In the genomic region with DNA sequence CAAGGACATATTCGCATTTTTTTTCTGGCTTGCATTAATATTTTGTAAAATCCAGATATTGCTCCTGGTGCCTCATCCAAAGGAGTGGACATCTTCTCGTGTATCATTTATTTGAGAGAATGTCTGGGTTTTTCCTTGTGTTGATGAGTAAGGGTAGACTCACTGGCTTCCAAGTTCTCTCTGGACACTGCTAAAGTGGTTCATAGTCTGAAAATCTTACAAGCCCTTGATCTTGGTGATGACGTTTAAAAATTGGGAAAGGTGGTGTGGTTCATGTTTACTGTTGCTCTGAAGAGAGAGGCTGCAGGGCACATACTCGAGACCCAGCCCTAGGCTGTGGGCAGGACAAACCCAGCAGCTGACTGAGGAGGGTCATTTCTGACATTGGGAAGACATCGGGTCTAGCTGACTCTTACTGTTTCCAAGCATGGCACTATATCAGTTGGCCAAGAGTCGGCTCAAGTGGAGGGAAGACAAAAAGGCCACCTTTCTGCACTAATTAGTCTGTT, we compare ENCODE assay signal across 2 cellular contexts.
TF ChIP-seq lines count a peak whose summit lies in the region.

No MANE protein-coding gene starts in this region.

TF ChIP-seq in K562, 482 proteins besides CTCF, POLR2A, EP300 and RAD21 (continues in another document):
- TF ChIP-seq, protein P1, sequence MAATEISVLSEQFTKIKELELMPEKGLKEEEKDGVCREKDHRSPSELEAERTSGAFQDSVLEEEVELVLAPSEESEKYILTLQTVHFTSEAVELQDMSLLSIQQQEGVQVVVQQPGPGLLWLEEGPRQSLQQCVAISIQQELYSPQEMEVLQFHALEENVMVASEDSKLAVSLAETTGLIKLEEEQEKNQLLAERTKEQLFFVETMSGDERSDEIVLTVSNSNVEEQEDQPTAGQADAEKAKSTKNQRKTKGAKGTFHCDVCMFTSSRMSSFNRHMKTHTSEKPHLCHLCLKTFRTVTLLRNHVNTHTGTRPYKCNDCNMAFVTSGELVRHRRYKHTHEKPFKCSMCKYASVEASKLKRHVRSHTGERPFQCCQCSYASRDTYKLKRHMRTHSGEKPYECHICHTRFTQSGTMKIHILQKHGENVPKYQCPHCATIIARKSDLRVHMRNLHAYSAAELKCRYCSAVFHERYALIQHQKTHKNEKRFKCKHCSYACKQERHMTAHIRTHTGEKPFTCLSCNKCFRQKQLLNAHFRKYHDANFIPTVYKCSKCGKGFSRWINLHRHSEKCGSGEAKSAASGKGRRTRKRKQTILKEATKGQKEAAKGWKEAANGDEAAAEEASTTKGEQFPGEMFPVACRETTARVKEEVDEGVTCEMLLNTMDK (IDR thresholded peaks at IDR 0.05; ENCODE audit: borderline replicate concordance, insufficient read depth, low read depth, low read length, poor library complexity, severe bottlenecking): no peak
- TF ChIP-seq, protein P2, sequence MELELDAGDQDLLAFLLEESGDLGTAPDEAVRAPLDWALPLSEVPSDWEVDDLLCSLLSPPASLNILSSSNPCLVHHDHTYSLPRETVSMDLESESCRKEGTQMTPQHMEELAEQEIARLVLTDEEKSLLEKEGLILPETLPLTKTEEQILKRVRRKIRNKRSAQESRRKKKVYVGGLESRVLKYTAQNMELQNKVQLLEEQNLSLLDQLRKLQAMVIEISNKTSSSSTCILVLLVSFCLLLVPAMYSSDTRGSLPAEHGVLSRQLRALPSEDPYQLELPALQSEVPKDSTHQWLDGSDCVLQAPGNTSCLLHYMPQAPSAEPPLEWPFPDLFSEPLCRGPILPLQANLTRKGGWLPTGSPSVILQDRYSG (tag; conservative IDR thresholded peaks at IDR 0.05; ENCODE audit: low read depth): no peak
- TF ChIP-seq, protein P3, sequence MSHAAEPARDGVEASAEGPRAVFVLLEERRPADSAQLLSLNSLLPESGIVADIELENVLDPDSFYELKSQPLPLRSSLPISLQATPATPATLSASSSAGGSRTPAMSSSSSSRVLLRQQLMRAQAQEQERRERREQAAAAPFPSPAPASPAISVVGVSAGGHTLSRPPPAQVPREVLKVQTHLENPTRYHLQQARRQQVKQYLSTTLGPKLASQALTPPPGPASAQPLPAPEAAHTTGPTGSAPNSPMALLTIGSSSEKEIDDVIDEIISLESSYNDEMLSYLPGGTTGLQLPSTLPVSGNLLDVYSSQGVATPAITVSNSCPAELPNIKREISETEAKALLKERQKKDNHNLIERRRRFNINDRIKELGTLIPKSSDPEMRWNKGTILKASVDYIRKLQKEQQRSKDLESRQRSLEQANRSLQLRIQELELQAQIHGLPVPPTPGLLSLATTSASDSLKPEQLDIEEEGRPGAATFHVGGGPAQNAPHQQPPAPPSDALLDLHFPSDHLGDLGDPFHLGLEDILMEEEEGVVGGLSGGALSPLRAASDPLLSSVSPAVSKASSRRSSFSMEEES (CRISPR knock-in tag; IDR thresholded peaks at IDR 0.05): no peak
- no peak for TF ChIP-seq MTA2 (IDR thresholded peaks at IDR 0.05; ENCODE audit: low read depth)
- TF ChIP-seq, protein P4, sequence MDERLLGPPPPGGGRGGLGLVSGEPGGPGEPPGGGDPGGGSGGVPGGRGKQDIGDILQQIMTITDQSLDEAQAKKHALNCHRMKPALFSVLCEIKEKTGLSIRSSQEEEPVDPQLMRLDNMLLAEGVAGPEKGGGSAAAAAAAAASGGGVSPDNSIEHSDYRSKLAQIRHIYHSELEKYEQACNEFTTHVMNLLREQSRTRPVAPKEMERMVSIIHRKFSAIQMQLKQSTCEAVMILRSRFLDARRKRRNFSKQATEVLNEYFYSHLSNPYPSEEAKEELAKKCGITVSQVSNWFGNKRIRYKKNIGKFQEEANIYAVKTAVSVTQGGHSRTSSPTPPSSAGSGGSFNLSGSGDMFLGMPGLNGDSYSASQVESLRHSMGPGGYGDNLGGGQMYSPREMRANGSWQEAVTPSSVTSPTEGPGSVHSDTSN (CRISPR knock-in tag; IDR thresholded peaks at IDR 0.05; ENCODE audit: low read depth): no peak
- TF ChIP-seq, protein P4 (tag; conservative IDR thresholded peaks at IDR 0.05; ENCODE audit: low read depth): no peak
- no peak for TF ChIP-seq BRD4 (IDR thresholded peaks at IDR 0.05)
- TF ChIP-seq KLF10 (CRISPR knock-in tag; IDR thresholded peaks at IDR 0.05): no peak
- no peak for TF ChIP-seq JUND (IDR thresholded peaks at IDR 0.05; ENCODE audit: borderline replicate concordance, low read depth, low read length)
- TF ChIP-seq JUND (tag; IDR thresholded peaks at IDR 0.05; ENCODE audit: borderline replicate concordance, low read depth, low read length): no peak
- TF ChIP-seq NR2C2 (CRISPR knock-in tag; IDR thresholded peaks at IDR 0.05): no peak
- TF ChIP-seq NR2C2 (tag; IDR thresholded peaks at IDR 0.05): no peak
- TF ChIP-seq, protein P5, sequence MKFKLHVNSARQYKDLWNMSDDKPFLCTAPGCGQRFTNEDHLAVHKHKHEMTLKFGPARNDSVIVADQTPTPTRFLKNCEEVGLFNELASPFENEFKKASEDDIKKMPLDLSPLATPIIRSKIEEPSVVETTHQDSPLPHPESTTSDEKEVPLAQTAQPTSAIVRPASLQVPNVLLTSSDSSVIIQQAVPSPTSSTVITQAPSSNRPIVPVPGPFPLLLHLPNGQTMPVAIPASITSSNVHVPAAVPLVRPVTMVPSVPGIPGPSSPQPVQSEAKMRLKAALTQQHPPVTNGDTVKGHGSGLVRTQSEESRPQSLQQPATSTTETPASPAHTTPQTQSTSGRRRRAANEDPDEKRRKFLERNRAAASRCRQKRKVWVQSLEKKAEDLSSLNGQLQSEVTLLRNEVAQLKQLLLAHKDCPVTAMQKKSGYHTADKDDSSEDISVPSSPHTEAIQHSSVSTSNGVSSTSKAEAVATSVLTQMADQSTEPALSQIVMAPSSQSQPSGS (CRISPR knock-in tag; IDR thresholded peaks at IDR 0.05): no peak
- TF ChIP-seq CBFB (CRISPR knock-in tag; IDR thresholded peaks at IDR 0.05): no peak
- TF ChIP-seq, protein P6, sequence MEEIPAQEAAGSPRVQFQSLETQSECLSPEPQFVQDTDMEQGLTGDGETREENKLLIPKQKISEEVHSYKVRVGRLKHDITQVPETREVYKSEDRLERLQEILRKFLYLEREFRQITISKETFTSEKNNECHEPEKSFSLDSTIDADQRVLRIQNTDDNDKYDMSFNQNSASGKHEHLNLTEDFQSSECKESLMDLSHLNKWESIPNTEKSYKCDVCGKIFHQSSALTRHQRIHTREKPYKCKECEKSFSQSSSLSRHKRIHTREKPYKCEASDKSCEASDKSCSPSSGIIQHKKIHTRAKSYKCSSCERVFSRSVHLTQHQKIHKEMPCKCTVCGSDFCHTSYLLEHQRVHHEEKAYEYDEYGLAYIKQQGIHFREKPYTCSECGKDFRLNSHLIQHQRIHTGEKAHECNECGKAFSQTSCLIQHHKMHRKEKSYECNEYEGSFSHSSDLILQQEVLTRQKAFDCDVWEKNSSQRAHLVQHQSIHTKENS (CRISPR knock-in tag; IDR thresholded peaks at IDR 0.05): no peak

TF ChIP-seq in neural cell, 6 proteins besides CTCF, POLR2A, EP300 and RAD21:
- TF ChIP-seq POLR2AphosphoS5 (IDR thresholded peaks at IDR 0.05): no peak
- TF ChIP-seq, protein P7, sequence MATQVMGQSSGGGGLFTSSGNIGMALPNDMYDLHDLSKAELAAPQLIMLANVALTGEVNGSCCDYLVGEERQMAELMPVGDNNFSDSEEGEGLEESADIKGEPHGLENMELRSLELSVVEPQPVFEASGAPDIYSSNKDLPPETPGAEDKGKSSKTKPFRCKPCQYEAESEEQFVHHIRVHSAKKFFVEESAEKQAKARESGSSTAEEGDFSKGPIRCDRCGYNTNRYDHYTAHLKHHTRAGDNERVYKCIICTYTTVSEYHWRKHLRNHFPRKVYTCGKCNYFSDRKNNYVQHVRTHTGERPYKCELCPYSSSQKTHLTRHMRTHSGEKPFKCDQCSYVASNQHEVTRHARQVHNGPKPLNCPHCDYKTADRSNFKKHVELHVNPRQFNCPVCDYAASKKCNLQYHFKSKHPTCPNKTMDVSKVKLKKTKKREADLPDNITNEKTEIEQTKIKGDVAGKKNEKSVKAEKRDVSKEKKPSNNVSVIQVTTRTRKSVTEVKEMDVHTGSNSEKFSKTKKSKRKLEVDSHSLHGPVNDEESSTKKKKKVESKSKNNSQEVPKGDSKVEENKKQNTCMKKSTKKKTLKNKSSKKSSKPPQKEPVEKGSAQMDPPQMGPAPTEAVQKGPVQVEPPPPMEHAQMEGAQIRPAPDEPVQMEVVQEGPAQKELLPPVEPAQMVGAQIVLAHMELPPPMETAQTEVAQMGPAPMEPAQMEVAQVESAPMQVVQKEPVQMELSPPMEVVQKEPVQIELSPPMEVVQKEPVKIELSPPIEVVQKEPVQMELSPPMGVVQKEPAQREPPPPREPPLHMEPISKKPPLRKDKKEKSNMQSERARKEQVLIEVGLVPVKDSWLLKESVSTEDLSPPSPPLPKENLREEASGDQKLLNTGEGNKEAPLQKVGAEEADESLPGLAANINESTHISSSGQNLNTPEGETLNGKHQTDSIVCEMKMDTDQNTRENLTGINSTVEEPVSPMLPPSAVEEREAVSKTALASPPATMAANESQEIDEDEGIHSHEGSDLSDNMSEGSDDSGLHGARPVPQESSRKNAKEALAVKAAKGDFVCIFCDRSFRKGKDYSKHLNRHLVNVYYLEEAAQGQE (IDR thresholded peaks at IDR 0.05; ENCODE audit: borderline replicate concordance): no peak
- no peak for TF ChIP-seq EZH2 (IDR thresholded peaks at IDR 0.05; ENCODE audit: borderline replicate concordance, insufficient read depth, low read length, poor library complexity, severe bottlenecking)
- no peak for TF ChIP-seq TAF1 (IDR thresholded peaks at IDR 0.05; ENCODE audit: low read depth)
- TF ChIP-seq MXI1 (conservative IDR thresholded peaks at IDR 0.05; ENCODE audit: poor library complexity, severe bottlenecking): no peak
- no peak for TF ChIP-seq SMC3 (conservative IDR thresholded peaks at IDR 0.05; ENCODE audit: poor library complexity)
